14 cellular contexts compared by ENCODE assay signal in the genomic region with DNA sequence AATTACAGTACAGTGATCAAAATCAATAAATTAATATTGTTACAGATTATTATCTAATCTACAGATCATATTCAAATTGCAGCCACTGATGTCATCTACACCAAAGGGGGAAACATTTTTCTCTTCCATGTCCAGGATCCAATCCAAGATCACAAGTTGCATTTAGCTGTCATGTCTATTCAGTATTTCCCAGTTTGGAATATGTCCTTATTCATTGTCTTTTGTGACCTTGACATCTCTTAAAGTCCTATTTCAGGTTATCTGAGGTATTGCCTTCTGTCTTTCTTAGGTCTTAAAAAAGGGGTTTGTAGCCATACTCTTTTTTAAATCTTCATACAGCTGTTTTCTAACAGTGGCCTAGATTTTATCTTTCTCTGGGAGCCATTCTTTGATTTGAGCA.
A peak's percentile ranks its signal among the peaks of the same experiment; 100 is the strongest.
DNase-seq lines count a peak whose midpoint lies in the region; ATAC-seq and TF ChIP-seq lines count a peak whose summit lies in the region.
"Had no signal": no experiment of that assay in that cellular context is flagged by ENCODE, and none has a peak within 500 bp of the region (broad histone marks: within the 10 kb centered on the region; RNA-seq: fewer than 3 reads in every experiment).

No MANE protein-coding gene starts in this region.

- TF ChIP-seq CTCF in Calu3 (IDR thresholded peaks at IDR 0.05; ENCODE audit: unreplicated experiment), result no peak
- no peak for TF ChIP-seq CTCF in VCaP (conservative IDR thresholded peaks at IDR 0.05)
- no peak for TF ChIP-seq CTCF in nephron progenitor cell (IDR thresholded peaks at IDR 0.05)
- no peak for TF ChIP-seq CTCF in HFFc6 (IDR thresholded peaks at IDR 0.05)
- TF ChIP-seq CTCF in CD14-positive monocyte (IDR thresholded peaks at IDR 0.05), result no peak

- intact Hi-C loops in Right ventricle myocardium superior (cut with DNase I) (no loop called here), right cardiac atrium (cut with DNase I) (no loop called here), Calu3 (cut with micrococcal nuclease; ENCODE audit: unreplicated experiment) (no loop called here), CD14-positive monocyte (cut with micrococcal nuclease) (no loop called here)

- no peaks in the 10 kb centered on the region for H3K9me3 ChIP-seq in right cardiac atrium (ENCODE audit: control insufficient read depth, low read length)
- H3K9me3 ChIP-seq: BLaER1 had no signal

- H3K36me3 Mint-ChIP-seq in Calu3 (ENCODE audit: insufficient read depth, unreplicated experiment), result no peaks in the 10 kb centered on the region
- peaks cover 85% of the 10 kb centered on the region for H3K36me3 Mint-ChIP-seq in nephron progenitor cell (ENCODE audit: low read depth)
- peaks cover 48% of the 10 kb centered on the region for H3K36me3 Mint-ChIP-seq in HFFc6 (ENCODE audit: low read depth)
- peaks cover 52 to 80% of the 10 kb centered on the region in 2 donors for H3K36me3 Mint-ChIP-seq in CD14-positive monocyte

- no peak for DNase-seq in Right ventricle myocardium superior
- no peak for DNase-seq in right cardiac atrium
- DNase-seq in Calu3, result no peak
- no peak for DNase-seq in nephron progenitor cell
- DNase-seq in HFFc6, result no peak
- no peak for DNase-seq in CD14-positive monocyte (ENCODE audit: low spot score)
- DNase-seq: 8988T; AML-193; CD4-positive, CD25-positive, alpha-beta regulatory T cell; DMS 273 treated with DMSO at 0.1 percent for 48 hours; GM23248; H7 had no signal

- H3K27me3 Mint-ChIP-seq in Calu3 (ENCODE audit: unreplicated experiment) (no peaks in the 10 kb centered on the region), nephron progenitor cell (ENCODE audit: low read depth, poor library complexity) (no peaks in the 10 kb centered on the region), HFFc6 (ENCODE audit: insufficient read depth) (no peaks in the 10 kb centered on the region; the same call in 1 of the 2 replicates), CD14-positive monocyte (ENCODE audit: low read depth in 3 of 3) (no peaks in the 10 kb centered on the region)
- H3K27me3 Mint-ChIP-seq: CD4-positive, CD25-positive, alpha-beta regulatory T cell had no signal

- no TSS peak for BruUV-seq in Calu3 (replicated peaks; lab: Mats Ljungman, UMichigan)

- H3K9me3 Mint-ChIP-seq in Calu3 (ENCODE audit: low read depth, unreplicated experiment) (no peaks in the 10 kb centered on the region), nephron progenitor cell (no peaks in the 10 kb centered on the region), HFFc6 (no peaks in the 10 kb centered on the region), CD14-positive monocyte (no peaks in the 10 kb centered on the region)
- H3K9me3 Mint-ChIP-seq: CD4-positive, CD25-positive, alpha-beta regulatory T cell had no signal

- peak; percentile 43 for ATAC-seq in Right ventricle myocardium superior (ENCODE audit: poor library complexity)
- no peak for ATAC-seq in right cardiac atrium

- H3K27me3 ChIP-seq in right cardiac atrium (ENCODE audit: control insufficient read depth, insufficient read depth), result no peaks in the 10 kb centered on the region
- H3K27me3 ChIP-seq: BLaER1 had no signal

- H3K4me1 Mint-ChIP-seq in Calu3 (ENCODE audit: low read depth, unreplicated experiment) (no peaks in the 10 kb centered on the region), nephron progenitor cell (no peaks in the 10 kb centered on the region), HFFc6 (ENCODE audit: low read depth) (peaks cover 14% of the 10 kb centered on the region; the same call in 1 of the 2 replicates), CD14-positive monocyte (peaks cover 1% of the 10 kb centered on the region)

- CTCF ChIA-PET in Calu3 (lab: Charles Lee), result no interaction called here

- H3K27ac ChIP-seq in right cardiac atrium (ENCODE audit: low read length) (no peak overlapping the region), VCaP (peak overlapping the region; percentile 18; the same call in 1 of the 2 replicates)
- H3K27ac ChIP-seq: BLaER1, GM23248 had no signal

- no peak overlapping the region for H3K4me3 ChIP-seq in right cardiac atrium (ENCODE audit: low read length)
- H3K4me3 ChIP-seq: BLaER1, GM23248 had no signal

- H3K4me1 ChIP-seq in right cardiac atrium (ENCODE audit: control insufficient read depth, insufficient read depth, low read length), result peaks cover 5% of the 10 kb centered on the region
- H3K4me1 ChIP-seq: BLaER1 had no signal

- H3K27ac Mint-ChIP-seq in Calu3 (ENCODE audit: unreplicated experiment) (peak overlapping the region; percentile 46), nephron progenitor cell (peak overlapping the region; percentile 6), HFFc6 (no peak overlapping the region), CD14-positive monocyte (no peak overlapping the region)

- H3K4me3 Mint-ChIP-seq in Calu3 (ENCODE audit: low read depth, unreplicated experiment), result no peak overlapping the region
- no peak overlapping the region for H3K4me3 Mint-ChIP-seq in nephron progenitor cell
- no peak overlapping the region for H3K4me3 Mint-ChIP-seq in HFFc6
- no peak overlapping the region for H3K4me3 Mint-ChIP-seq in CD14-positive monocyte
- H3K4me3 Mint-ChIP-seq: CD4-positive, CD25-positive, alpha-beta regulatory T cell had no signal

Comparison
In these comparisons a context has a peak if more than half of its experiments do, and no peak if none do; other contexts are left out.
1. H3K27ac Mint-ChIP-seq: peak in Calu3 (single experiment) and nephron progenitor cell (single experiment); none in HFFc6 (single experiment) and CD14-positive monocyte (0 of 7).